8 cellular contexts compared by ENCODE assay signal in the genomic region with DNA sequence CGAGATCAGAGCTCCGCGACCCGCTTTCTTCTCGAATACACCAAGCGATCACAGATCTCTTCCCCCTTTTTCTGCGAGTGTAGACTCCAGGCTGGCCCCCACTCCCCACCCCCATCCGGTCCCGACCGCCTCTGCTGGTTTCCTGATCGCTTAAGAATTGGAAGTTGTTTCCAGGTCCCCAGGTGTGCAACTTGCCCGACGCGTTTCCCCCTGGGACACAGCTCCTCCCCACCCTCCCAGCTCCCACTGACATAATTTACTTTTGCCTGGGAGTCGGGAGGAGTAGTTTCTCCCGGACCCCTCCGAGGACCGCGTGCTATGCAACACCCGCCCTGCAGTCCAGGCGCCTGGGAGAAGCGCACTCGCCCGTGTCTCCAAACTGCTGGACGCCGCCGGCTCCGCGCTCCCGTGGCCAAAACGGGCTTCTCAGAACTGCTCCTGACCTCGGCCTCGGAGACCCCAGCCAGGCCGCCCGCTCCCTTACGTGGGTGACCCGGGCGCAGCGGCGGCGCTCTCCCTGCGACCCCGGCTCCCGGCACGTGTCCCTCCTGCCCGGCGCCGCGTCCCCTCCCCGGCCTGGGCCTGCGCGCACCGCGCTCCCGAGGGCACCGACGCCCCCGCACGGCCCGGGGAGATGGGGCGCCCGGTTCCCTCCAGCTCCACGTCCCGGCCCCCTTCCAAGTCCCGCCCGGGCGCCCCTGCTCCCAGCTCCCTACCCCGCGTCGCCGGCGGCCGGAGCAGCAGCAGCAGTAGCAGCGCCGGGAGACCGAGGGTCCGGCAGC. TPM values are rescaled to one million over a fixed set of nuclear protein-coding genes. Genes with fewer than 3 reads are reported as not detected.
DNase-seq lines count a peak whose midpoint lies in the region; ATAC-seq lines count a peak whose summit lies in the region.

No MANE protein-coding gene starts in this region.

- ATAC-seq in GM21515 (IDR thresholded peaks at IDR 0.05; ENCODE audit: unreplicated experiment): peak; percentile 17

- DNase-seq in DMS53 (lab: John Stamatoyannopoulos, UW) (peak; percentile 71), mesenteric fat pad (ENCODE audit: low spot score) (peak; percentile 89), amniotic stem cell (lab: John Stamatoyannopoulos, UW) (no peak)
- DNase-seq in activated CD4-positive, alpha-beta T cell treated with anti-CD3 and anti-CD28 coated beads, Interleukin-2, amount 50 U/mL, for 4 hours: peak; percentile 31 to 32
- DNase-seq in effector memory CD4-positive, alpha-beta T cell: peak in 2 of 3 donors; percentile 11 to 19
- DNase-seq in stimulated activated naive CD4-positive, alpha-beta T cell (lab: John Stamatoyannopoulos, UW): peak in 5 of 6 experiments; percentile 6 to 49 (median 9)

- H3K27ac ChIP-seq in effector memory CD4-positive, alpha-beta T cell (ENCODE audit: insufficient read depth, low read length, poor library complexity, severe bottlenecking): peak overlapping the region; percentile 93

- H3K4me3 ChIP-seq in effector memory CD4-positive, alpha-beta T cell (ENCODE audit: insufficient read depth, low read depth, low read length, poor library complexity, severe bottlenecking): peak overlapping the region; percentile 92

- H3K9me3 Mint-ChIP-seq in IgD-negative memory B cell: no peaks in the 10 kb centered on the region

- no peaks in the 10 kb centered on the region for H3K27me3 ChIP-seq in effector memory CD4-positive, alpha-beta T cell (replicated peaks; ENCODE audit: control insufficient read depth, insufficient read depth, low read length, poor library complexity, severe bottlenecking)

- no peaks in the 10 kb centered on the region for H3K36me3 Mint-ChIP-seq in IgD-negative memory B cell

- H3K36me3 ChIP-seq in effector memory CD4-positive, alpha-beta T cell (ENCODE audit: control insufficient read depth, insufficient read depth, low read length): peaks cover 3% of the 10 kb centered on the region

- peaks cover 27 to 35% (median 32%) of the 10 kb centered on the region in 3 donors for H3K4me1 Mint-ChIP-seq in IgD-negative memory B cell

- peak overlapping the region; percentile 87 to 95 (median 90) for H3K27ac Mint-ChIP-seq in IgD-negative memory B cell

- H3K9me3 ChIP-seq in effector memory CD4-positive, alpha-beta T cell (ENCODE audit: control insufficient read depth, low read length): no peaks in the 10 kb centered on the region

- H3K4me1 ChIP-seq in effector memory CD4-positive, alpha-beta T cell (ENCODE audit: control insufficient read depth, insufficient read depth, low read length, poor library complexity, severe bottlenecking): peaks cover 10% of the 10 kb centered on the region

- H3K27me3 Mint-ChIP-seq in IgD-negative memory B cell: no peaks in the 10 kb centered on the region

- H3K4me3 Mint-ChIP-seq in IgD-negative memory B cell: peak overlapping the region; percentile 88 to 99 (median 96)

RNA-seq across cellular contexts. Expression of a gene that starts 0.5 kb away (rescaled TPM):
- 6.4 TPM for polyA plus RNA-seq in IgD-negative memory B cell
- 24.6 TPM for total RNA-seq in mesenteric fat pad
